Comparison of ENCODE assay signal across 8 cellular contexts in genomic region chr18:44887227-44887631, GRCh38.
DNase-seq lines count a peak whose midpoint lies in the region; ATAC-seq and TF ChIP-seq lines count a peak whose summit lies in the region.

No MANE protein-coding gene starts in this region.

- DNase-seq in NK-92 treated with Interleukin-12 subunit alpha and Interleukin-12 subunit beta, amount 100 ng/mL, for 24 hours (lab: John Stamatoyannopoulos, UW), result peak; percentile 46
- DNase-seq in NK-92 (lab: John Stamatoyannopoulos, UW; ENCODE audit: unreplicated experiment) (no peak), RPMI7951 (ENCODE audit: low read depth) (peak; percentile 79), fibroblast of the aortic adventitia (ENCODE audit: low read depth) (peak; percentile 61), CD14-positive monocyte (ENCODE audit: low spot score) (no peak), mesothelial cell of epicardium (ENCODE audit: low spot score in 2 of 2, unreplicated experiment in 2 of 2) (no peak)
- peak; percentile 8 to 36 for DNase-seq in stimulated activated CD4-positive, alpha-beta T cell treated with anti-CD3 and anti-CD28 coated beads, Interleukin-4, amount 100 ng/mL, for 4 hours

- H3K27me3 Mint-ChIP-seq in CD14-positive monocyte (ENCODE audit: low read depth in 3 of 3) (peaks cover 4 to 5% (median 5%) of the 10 kb centered on the region in 3 donors), mesothelial cell of epicardium (ENCODE audit: low read depth) (no peaks in the 10 kb centered on the region)

- no peak overlapping the region for H3K4me3 Mint-ChIP-seq in CD14-positive monocyte
- H3K4me3 Mint-ChIP-seq in mesothelial cell of epicardium, result no peak overlapping the region

- H3K27ac Mint-ChIP-seq in CD14-positive monocyte, result no peak overlapping the region
- H3K27ac Mint-ChIP-seq in mesothelial cell of epicardium, result no peak overlapping the region

- H3K4me3 ChIP-seq in fibroblast of the aortic adventitia (ENCODE audit: low read depth, low read length), result no peak overlapping the region

- H3K4me1 Mint-ChIP-seq in CD14-positive monocyte (peaks cover 12% of the 10 kb centered on the region), mesothelial cell of epicardium (peaks cover 8% of the 10 kb centered on the region)

- no peak for TF ChIP-seq CTCF in fibroblast of the aortic adventitia (IDR thresholded peaks at IDR 0.05; ENCODE audit: insufficient read depth, low read length)
- no peak for TF ChIP-seq CTCF in CD14-positive monocyte (IDR thresholded peaks at IDR 0.05)
- no peak for TF ChIP-seq CTCF in mesothelial cell of epicardium (IDR thresholded peaks at IDR 0.05; ENCODE audit: unreplicated experiment)

- ATAC-seq in HG02798 (IDR thresholded peaks at IDR 0.05; ENCODE audit: poor library complexity, unreplicated experiment), result peak; percentile 90

- intact Hi-C loops in CD14-positive monocyte (cut with micrococcal nuclease), result no loop called here

- H3K36me3 Mint-ChIP-seq in CD14-positive monocyte (peaks cover 0 to 2% of the 10 kb centered on the region in 2 donors), mesothelial cell of epicardium (peaks cover 17% of the 10 kb centered on the region)

- H3K9me3 Mint-ChIP-seq in CD14-positive monocyte (peaks cover 2 to 11% (median 4%) of the 10 kb centered on the region in 7 donors), mesothelial cell of epicardium (peaks cover 21% of the 10 kb centered on the region)

Comparison
In these comparisons a context has a peak if more than half of its experiments do, and no peak if none do; other contexts are left out.
1. DNase-seq: peak in NK-92 treated with Interleukin-12 subunit alpha and Interleukin-12 subunit beta, amount 100 ng/mL, for 24 hours (single experiment), RPMI7951 (single experiment), fibroblast of the aortic adventitia (single experiment) and stimulated activated CD4-positive, alpha-beta T cell treated with anti-CD3 and anti-CD28 coated beads, Interleukin-4, amount 100 ng/mL, for 4 hours (2 of 2); none in NK-92 (single experiment), CD14-positive monocyte (single experiment) and mesothelial cell of epicardium (0 of 2).